In the genomic region with DNA sequence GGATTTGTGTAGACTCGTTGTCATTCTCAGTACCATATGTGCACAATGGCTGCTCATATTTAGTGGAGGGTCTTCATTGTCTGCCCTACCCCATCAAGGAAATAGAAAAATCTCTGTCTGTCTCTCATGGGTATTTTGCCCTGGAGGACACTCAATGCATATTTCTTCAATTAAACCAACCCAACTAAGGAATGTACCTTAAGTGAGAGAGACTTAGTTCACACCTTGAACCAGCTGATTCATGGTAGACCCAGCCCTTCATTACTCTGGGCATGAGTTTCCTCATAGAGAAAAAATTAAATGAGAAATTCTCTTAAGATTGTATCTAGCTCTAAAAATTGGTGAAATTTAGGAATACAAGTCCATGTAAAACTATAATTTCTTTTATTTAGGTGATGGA, we compare ENCODE assay signal across 1 cellular context.
TF ChIP-seq lines count a peak whose summit lies in the region.

No MANE protein-coding gene starts in this region.

TF ChIP-seq in GM23338, 12 proteins besides CTCF, POLR2A, EP300 and RAD21:
- no peak for TF ChIP-seq ZNF331 (CRISPR knock-in tag; IDR thresholded peaks at IDR 0.05; ENCODE audit: low read depth)
- no peak for TF ChIP-seq ZNF114 (CRISPR knock-in tag; IDR thresholded peaks at IDR 0.05)
- no peak for TF ChIP-seq CREB1 (CRISPR knock-in tag; IDR thresholded peaks at IDR 0.05; ENCODE audit: low read depth)
- TF ChIP-seq EZH2phosphoT487 (IDR thresholded peaks at IDR 0.05; ENCODE audit: unreplicated experiment): no peak
- TF ChIP-seq POLR2AphosphoS5 (IDR thresholded peaks at IDR 0.05; ENCODE audit: low read depth): no peak
- TF ChIP-seq STAT1 (IDR thresholded peaks at IDR 0.05; ENCODE audit: unreplicated experiment): no peak
- TF ChIP-seq, protein P1, sequence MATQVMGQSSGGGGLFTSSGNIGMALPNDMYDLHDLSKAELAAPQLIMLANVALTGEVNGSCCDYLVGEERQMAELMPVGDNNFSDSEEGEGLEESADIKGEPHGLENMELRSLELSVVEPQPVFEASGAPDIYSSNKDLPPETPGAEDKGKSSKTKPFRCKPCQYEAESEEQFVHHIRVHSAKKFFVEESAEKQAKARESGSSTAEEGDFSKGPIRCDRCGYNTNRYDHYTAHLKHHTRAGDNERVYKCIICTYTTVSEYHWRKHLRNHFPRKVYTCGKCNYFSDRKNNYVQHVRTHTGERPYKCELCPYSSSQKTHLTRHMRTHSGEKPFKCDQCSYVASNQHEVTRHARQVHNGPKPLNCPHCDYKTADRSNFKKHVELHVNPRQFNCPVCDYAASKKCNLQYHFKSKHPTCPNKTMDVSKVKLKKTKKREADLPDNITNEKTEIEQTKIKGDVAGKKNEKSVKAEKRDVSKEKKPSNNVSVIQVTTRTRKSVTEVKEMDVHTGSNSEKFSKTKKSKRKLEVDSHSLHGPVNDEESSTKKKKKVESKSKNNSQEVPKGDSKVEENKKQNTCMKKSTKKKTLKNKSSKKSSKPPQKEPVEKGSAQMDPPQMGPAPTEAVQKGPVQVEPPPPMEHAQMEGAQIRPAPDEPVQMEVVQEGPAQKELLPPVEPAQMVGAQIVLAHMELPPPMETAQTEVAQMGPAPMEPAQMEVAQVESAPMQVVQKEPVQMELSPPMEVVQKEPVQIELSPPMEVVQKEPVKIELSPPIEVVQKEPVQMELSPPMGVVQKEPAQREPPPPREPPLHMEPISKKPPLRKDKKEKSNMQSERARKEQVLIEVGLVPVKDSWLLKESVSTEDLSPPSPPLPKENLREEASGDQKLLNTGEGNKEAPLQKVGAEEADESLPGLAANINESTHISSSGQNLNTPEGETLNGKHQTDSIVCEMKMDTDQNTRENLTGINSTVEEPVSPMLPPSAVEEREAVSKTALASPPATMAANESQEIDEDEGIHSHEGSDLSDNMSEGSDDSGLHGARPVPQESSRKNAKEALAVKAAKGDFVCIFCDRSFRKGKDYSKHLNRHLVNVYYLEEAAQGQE (IDR thresholded peaks at IDR 0.05; ENCODE audit: unreplicated experiment): no peak
- TF ChIP-seq, protein P2, sequence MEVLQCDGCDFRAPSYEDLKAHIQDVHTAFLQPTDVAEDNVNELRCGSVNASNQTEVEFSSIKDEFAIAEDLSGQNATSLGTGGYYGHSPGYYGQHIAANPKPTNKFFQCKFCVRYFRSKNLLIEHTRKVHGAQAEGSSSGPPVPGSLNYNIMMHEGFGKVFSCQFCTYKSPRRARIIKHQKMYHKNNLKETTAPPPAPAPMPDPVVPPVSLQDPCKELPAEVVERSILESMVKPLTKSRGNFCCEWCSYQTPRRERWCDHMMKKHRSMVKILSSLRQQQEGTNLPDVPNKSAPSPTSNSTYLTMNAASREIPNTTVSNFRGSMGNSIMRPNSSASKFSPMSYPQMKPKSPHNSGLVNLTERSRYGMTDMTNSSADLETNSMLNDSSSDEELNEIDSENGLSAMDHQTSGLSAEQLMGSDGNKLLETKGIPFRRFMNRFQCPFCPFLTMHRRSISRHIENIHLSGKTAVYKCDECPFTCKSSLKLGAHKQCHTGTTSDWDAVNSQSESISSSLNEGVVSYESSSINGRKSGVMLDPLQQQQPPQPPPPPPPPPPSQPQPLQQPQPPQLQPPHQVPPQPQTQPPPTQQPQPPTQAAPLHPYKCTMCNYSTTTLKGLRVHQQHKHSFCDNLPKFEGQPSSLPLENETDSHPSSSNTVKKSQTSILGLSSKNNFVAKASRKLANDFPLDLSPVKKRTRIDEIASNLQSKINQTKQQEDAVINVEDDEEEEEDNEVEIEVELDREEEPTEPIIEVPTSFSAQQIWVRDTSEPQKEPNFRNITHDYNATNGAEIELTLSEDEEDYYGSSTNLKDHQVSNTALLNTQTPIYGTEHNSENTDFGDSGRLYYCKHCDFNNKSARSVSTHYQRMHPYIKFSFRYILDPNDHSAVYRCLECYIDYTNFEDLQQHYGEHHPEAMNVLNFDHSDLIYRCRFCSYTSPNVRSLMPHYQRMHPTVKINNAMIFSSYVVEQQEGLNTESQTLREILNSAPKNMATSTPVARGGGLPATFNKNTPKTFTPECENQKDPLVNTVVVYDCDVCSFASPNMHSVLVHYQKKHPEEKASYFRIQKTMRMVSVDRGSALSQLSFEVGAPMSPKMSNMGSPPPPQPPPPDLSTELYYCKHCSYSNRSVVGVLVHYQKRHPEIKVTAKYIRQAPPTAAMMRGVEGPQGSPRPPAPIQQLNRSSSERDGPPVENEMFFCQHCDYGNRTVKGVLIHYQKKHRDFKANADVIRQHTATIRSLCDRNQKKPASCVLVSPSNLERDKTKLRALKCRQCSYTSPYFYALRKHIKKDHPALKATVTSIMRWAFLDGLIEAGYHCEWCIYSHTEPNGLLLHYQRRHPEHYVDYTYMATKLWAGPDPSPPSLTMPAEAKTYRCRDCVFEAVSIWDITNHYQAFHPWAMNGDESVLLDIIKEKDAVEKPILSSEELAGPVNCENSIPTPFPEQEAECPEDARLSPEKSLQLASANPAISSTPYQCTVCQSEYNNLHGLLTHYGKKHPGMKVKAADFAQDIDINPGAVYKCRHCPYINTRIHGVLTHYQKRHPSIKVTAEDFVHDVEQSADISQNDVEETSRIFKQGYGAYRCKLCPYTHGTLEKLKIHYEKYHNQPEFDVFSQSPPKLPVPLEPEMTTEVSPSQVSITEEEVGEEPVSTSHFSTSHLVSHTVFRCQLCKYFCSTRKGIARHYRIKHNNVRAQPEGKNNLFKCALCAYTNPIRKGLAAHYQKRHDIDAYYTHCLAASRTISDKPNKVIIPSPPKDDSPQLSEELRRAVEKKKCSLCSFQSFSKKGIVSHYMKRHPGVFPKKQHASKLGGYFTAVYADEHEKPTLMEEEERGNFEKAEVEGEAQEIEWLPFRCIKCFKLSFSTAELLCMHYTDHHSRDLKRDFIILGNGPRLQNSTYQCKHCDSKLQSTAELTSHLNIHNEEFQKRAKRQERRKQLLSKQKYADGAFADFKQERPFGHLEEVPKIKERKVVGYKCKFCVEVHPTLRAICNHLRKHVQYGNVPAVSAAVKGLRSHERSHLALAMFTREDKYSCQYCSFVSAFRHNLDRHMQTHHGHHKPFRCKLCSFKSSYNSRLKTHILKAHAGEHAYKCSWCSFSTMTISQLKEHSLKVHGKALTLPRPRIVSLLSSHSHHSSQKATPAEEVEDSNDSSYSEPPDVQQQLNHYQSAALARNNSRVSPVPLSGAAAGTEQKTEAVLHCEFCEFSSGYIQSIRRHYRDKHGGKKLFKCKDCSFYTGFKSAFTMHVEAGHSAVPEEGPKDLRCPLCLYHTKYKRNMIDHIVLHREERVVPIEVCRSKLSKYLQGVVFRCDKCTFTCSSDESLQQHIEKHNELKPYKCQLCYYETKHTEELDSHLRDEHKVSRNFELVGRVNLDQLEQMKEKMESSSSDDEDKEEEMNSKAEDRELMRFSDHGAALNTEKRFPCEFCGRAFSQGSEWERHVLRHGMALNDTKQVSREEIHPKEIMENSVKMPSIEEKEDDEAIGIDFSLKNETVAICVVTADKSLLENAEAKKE (CRISPR knock-in tag; IDR thresholded peaks at IDR 0.05): no peak
- TF ChIP-seq JUNB (IDR thresholded peaks at IDR 0.05; ENCODE audit: unreplicated experiment): no peak
